ENCODE assay signal across 17 cellular contexts in genomic region chr11:57729479-57729878, GRCh38. TPM values are rescaled to one million over a fixed set of nuclear protein-coding genes. Genes with fewer than 3 reads are reported as not detected.
"Had no signal": no experiment of that assay in that cellular context is flagged by ENCODE, and none has a peak within 500 bp of the region (broad histone marks: within the 10 kb centered on the region; RNA-seq: fewer than 3 reads in every experiment).

No MANE protein-coding gene starts in this region.

- H3K4me1 ChIP-seq: lower lobe of right lung, right atrium auricular region, thyroid gland, uterus had no signal

- H3K9me3 ChIP-seq: lower lobe of right lung, right atrium auricular region, thyroid gland, uterus had no signal

- H3K9me3 Mint-ChIP-seq: activated naive CD8-positive, alpha-beta T cell treated with anti-CD3 and anti-CD28 coated beads, Interleukin-2, amount 10 ng/mL, durations not matched to agents 7 days and 5 days; activated T-cell treated with anti-CD3 and anti-CD28 coated beads, Interleukin-2, amount 50 U/mL, for 4 hours; immature natural killer cell had no signal

- DNase-seq: activated CD4-positive, alpha-beta T cell treated with anti-CD3 and anti-CD28 coated beads, Interleukin-2, amount 50 U/mL, for 4 hours; activated CD8-positive, alpha-beta memory T cell treated with anti-CD3 and anti-CD28 coated beads, Interleukin-2, amount 10 ng/mL, durations not matched to agents 7 days and 5 days; activated naive CD8-positive, alpha-beta T cell treated with anti-CD3 and anti-CD28 coated beads, Interleukin-2, amount 10 ng/mL, durations not matched to agents 7 days and 5 days; activated T-cell treated with anti-CD3 and anti-CD28 coated beads, Interleukin-2, amount 50 U/mL, for 4 hours; anterior cingulate cortex; dermis blood vessel endothelial cell; hypothalamus; immature natural killer cell; lower lobe of right lung; midbrain; thyroid gland; uterus had no signal

- H3K36me3 Mint-ChIP-seq: immature natural killer cell had no signal

- H3K27me3 ChIP-seq: right atrium auricular region, thyroid gland, uterus had no signal

- H3K4me3 ChIP-seq: lower lobe of right lung, right atrium auricular region, skin epidermis, thyroid gland, uterus had no signal

- H3K27ac Mint-ChIP-seq: activated naive CD8-positive, alpha-beta T cell treated with anti-CD3 and anti-CD28 coated beads, Interleukin-2, amount 10 ng/mL, durations not matched to agents 7 days and 5 days; immature natural killer cell had no signal

- H3K4me3 Mint-ChIP-seq: activated CD8-positive, alpha-beta memory T cell treated with anti-CD3 and anti-CD28 coated beads, Interleukin-2, amount 10 ng/mL, durations not matched to agents 7 days and 5 days; activated naive CD8-positive, alpha-beta T cell treated with anti-CD3 and anti-CD28 coated beads, Interleukin-2, amount 10 ng/mL, durations not matched to agents 7 days and 5 days; activated T-cell treated with anti-CD3 and anti-CD28 coated beads, Interleukin-2, amount 50 U/mL, for 4 hours; immature natural killer cell had no signal

- H3K36me3 ChIP-seq: right atrium auricular region, thyroid gland, uterus had no signal

- H3K27ac ChIP-seq: lower lobe of right lung, right atrium auricular region, skin epidermis, thyroid gland, uterus had no signal

- ATAC-seq: activated CD4-positive, CD25-positive, alpha-beta regulatory T cell treated with anti-CD3 and anti-CD28 coated beads, Interleukin-2, amount 50 U/mL, for 24 hours; activated CD8-positive, alpha-beta memory T cell treated with anti-CD3 and anti-CD28 coated beads, Interleukin-2, amount 10 ng/mL, durations not matched to agents 7 days and 5 days; activated T-cell treated with anti-CD3 and anti-CD28 coated beads, Interleukin-2, amount 50 U/mL, for 4 hours; lower lobe of right lung had no signal

- H3K27me3 Mint-ChIP-seq: activated CD8-positive, alpha-beta memory T cell treated with anti-CD3 and anti-CD28 coated beads, Interleukin-2, amount 10 ng/mL, durations not matched to agents 7 days and 5 days; activated naive CD8-positive, alpha-beta T cell treated with anti-CD3 and anti-CD28 coated beads, Interleukin-2, amount 10 ng/mL, durations not matched to agents 7 days and 5 days had no signal

RNA-seq across cellular contexts. Expression of gene BTBD18, which starts 22.1 kb away (rescaled TPM):
- total RNA-seq: activated CD8-positive, alpha-beta memory T cell treated with anti-CD3 and anti-CD28 coated beads, Interleukin-2, amount 10 ng/mL, durations not matched to agents 7 days and 5 days; activated naive CD8-positive, alpha-beta T cell treated with anti-CD3 and anti-CD28 coated beads, Interleukin-2, amount 10 ng/mL, durations not matched to agents 7 days and 5 days; activated T-cell treated with anti-CD3 and anti-CD28 coated beads, Interleukin-2, amount 50 U/mL, for 4 hours; cerebellum; dermis blood vessel endothelial cell; glomerular endothelial cell; lower lobe of right lung; right atrium auricular region; thyroid gland; uterus had no signal
